In genomic region chr10:76049581-76050290, GRCh38 we compare ENCODE assay signal across 1 cellular context.
TF ChIP-seq lines count a peak whose summit lies in the region.

No MANE protein-coding gene starts in this region.

TF ChIP-seq in HepG2, 621 proteins besides CTCF, POLR2A, EP300 and RAD21 (continued from another document):
- TF ChIP-seq ARID5B (CRISPR knock-in tag; IDR thresholded peaks at IDR 0.05) = 0 out of 2 replicates have a peak, but pooled peaks have one; percentile 28
- TF ChIP-seq FOXO4 (CRISPR knock-in tag; conservative IDR thresholded peaks at IDR 0.05) = no peak
- peak; percentile 13; the same call in 1 of the 2 replicates for TF ChIP-seq RFX1 (IDR thresholded peaks at IDR 0.05)
- no peak for TF ChIP-seq EZH2 (conservative IDR thresholded peaks at IDR 0.05; ENCODE audit: low read depth, low read length)
- TF ChIP-seq RARA (CRISPR knock-in tag; IDR thresholded peaks at IDR 0.05) = peak; percentile 58; the same call in 1 of the 2 replicates
